1 cellular context compared by ENCODE assay signal in genomic region chr20:47165376-47165865, GRCh38.
TF ChIP-seq lines count a peak whose summit lies in the region.

No MANE protein-coding gene starts in this region.

TF ChIP-seq in HepG2, 621 proteins besides CTCF, POLR2A, EP300 and RAD21 (continued from another document and continues in another):
- TF ChIP-seq PBX3 (CRISPR knock-in tag; IDR thresholded peaks at IDR 0.05; ENCODE audit: borderline replicate concordance) = no peak
- TF ChIP-seq ZNF280D (CRISPR knock-in tag; IDR thresholded peaks at IDR 0.05) = 0 out of 2 replicates have a peak, but pooled peaks have one; percentile 38
- no peak for TF ChIP-seq FOSL1 (CRISPR knock-in tag; IDR thresholded peaks at IDR 0.05; ENCODE audit: borderline replicate concordance)
- no peak for TF ChIP-seq PRDM4 (CRISPR knock-in tag; IDR thresholded peaks at IDR 0.05; ENCODE audit: borderline replicate concordance)
- no peak for TF ChIP-seq CSRNP1 (CRISPR knock-in tag; IDR thresholded peaks at IDR 0.05)
- no peak for TF ChIP-seq ARHGAP35 (CRISPR knock-in tag; IDR thresholded peaks at IDR 0.05; ENCODE audit: borderline replicate concordance)
- no peak for TF ChIP-seq CCAR2 (optimal IDR thresholded peaks at IDR 0.05; ENCODE audit: low read depth, low read length)
- TF ChIP-seq ZNF629 (CRISPR knock-in tag; conservative IDR thresholded peaks at IDR 0.05) = peak; percentile 50
- TF ChIP-seq ISX (CRISPR knock-in tag; conservative IDR thresholded peaks at IDR 0.05) = no peak
- no peak; the same call in 1 of the 2 replicates for TF ChIP-seq ZMAT3 (CRISPR knock-in tag; conservative IDR thresholded peaks at IDR 0.05)
- no peak for TF ChIP-seq ZNF333 (CRISPR knock-in tag; IDR thresholded peaks at IDR 0.05; ENCODE audit: borderline replicate concordance)
- TF ChIP-seq UBTF (CRISPR knock-in tag; IDR thresholded peaks at IDR 0.05) = peak; percentile 48
- no peak for TF ChIP-seq ZNF841 (CRISPR knock-in tag; IDR thresholded peaks at IDR 0.05; ENCODE audit: borderline replicate concordance)
- peak; percentile 28; the same call in 1 of the 2 replicates for TF ChIP-seq ELF3 (CRISPR knock-in tag; IDR thresholded peaks at IDR 0.05)
- TF ChIP-seq MXI1 (IDR thresholded peaks at IDR 0.05; ENCODE audit: borderline replicate concordance, low read depth, low read length) = no peak
- no peak for TF ChIP-seq ATRX (CRISPR knock-in tag; IDR thresholded peaks at IDR 0.05; ENCODE audit: borderline replicate concordance)
- TF ChIP-seq DMAP1 (CRISPR knock-in tag; IDR thresholded peaks at IDR 0.05) = no peak
- TF ChIP-seq SAP130 (CRISPR knock-in tag; IDR thresholded peaks at IDR 0.05; ENCODE audit: low read depth) = no peak
- no peak for TF ChIP-seq ATM (IDR thresholded peaks at IDR 0.05; ENCODE audit: borderline replicate concordance)
- peak; percentile 23; the same call in 1 of the 2 replicates for TF ChIP-seq ZNF558 (CRISPR knock-in tag; IDR thresholded peaks at IDR 0.05; ENCODE audit: borderline replicate concordance)
- no peak for TF ChIP-seq XBP1 (CRISPR knock-in tag; IDR thresholded peaks at IDR 0.05)
- TF ChIP-seq ZNF790 (CRISPR knock-in tag; IDR thresholded peaks at IDR 0.05; ENCODE audit: borderline replicate concordance) = no peak
- TF ChIP-seq ZNF276 (CRISPR knock-in tag; IDR thresholded peaks at IDR 0.05; ENCODE audit: low read depth) = 0 out of 2 replicates have a peak, but pooled peaks have one; percentile 68
- no peak for TF ChIP-seq ZUFSP (CRISPR knock-in tag; IDR thresholded peaks at IDR 0.05; ENCODE audit: borderline replicate concordance)
- TF ChIP-seq SMAD1 (CRISPR knock-in tag; IDR thresholded peaks at IDR 0.05; ENCODE audit: borderline replicate concordance, low read depth) = no peak
- no peak for TF ChIP-seq ZBTB39 (CRISPR knock-in tag; IDR thresholded peaks at IDR 0.05)
- TF ChIP-seq SNRNP70 (IDR thresholded peaks at IDR 0.05; ENCODE audit: low read depth, low read length) = no peak
- TF ChIP-seq ZBTB14 (CRISPR knock-in tag; IDR thresholded peaks at IDR 0.05) = no peak
- TF ChIP-seq NCOA2 (CRISPR knock-in tag; IDR thresholded peaks at IDR 0.05) = 0 out of 2 replicates have a peak, but pooled peaks have one; percentile 37
- no peak for TF ChIP-seq ZBTB38 (CRISPR knock-in tag; IDR thresholded peaks at IDR 0.05)
- TF ChIP-seq ZNF296 (CRISPR knock-in tag; conservative IDR thresholded peaks at IDR 0.05) = peak; percentile 79; the same call in 1 of the 2 replicates
- TF ChIP-seq CHD2 (IDR thresholded peaks at IDR 0.05; ENCODE audit: low read depth, low read length) = no peak
- TF ChIP-seq AFF4 (CRISPR knock-in tag; IDR thresholded peaks at IDR 0.05) = no peak
- TF ChIP-seq ARNT (IDR thresholded peaks at IDR 0.05) = no peak
- TF ChIP-seq ZNF33A (CRISPR knock-in tag; IDR thresholded peaks at IDR 0.05; ENCODE audit: borderline replicate concordance) = no peak
- no peak for TF ChIP-seq ZNF138 (CRISPR knock-in tag; IDR thresholded peaks at IDR 0.05; ENCODE audit: low read depth)
